Comparison of ENCODE assay signal across 21 cellular contexts in the genomic region with DNA sequence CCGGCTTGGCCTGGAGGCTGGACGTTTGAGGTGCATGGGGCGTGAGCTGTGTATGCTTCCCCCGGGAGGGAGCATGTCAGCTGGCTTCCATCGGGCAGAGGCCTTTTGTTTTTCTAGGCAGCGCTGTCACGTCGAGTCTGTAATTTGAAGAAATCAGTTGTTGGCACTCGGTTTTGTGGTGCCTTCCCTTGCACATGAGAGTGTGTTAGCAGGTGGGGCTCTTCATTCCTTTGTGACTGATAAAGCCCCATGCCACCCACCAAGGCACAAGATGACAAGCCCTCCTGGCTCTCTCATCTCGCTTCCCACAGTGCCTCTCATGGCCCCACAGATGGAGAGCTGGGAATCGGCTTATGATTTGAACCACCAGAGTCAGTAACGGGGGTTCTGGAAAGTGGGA.
A peak's percentile ranks its signal among the peaks of the same experiment; 100 is the strongest.
DNase-seq lines count a peak whose midpoint lies in the region; ATAC-seq and TF ChIP-seq lines count a peak whose summit lies in the region.
"Had no signal": no experiment of that assay in that cellular context is flagged by ENCODE, and none has a peak within 500 bp of the region (broad histone marks: within the 10 kb centered on the region; RNA-seq: fewer than 3 reads in every experiment).

No MANE protein-coding gene starts in this region.

- no peaks in the 10 kb centered on the region for H3K9me3 Mint-ChIP-seq in activated T-helper 1 cell treated with anti-CD3 and anti-CD28 coated beads, Interleukin-12 subunit alpha, Interleukin-12 subunit beta, Interleukin-2, Interleukin-4 antibody, amounts not matched to agents 30 ng/mL and 10 ng/mL and 1 ng/mL, durations not matched to agents 14 hours and 24 hours and 36 hours
- H3K9me3 Mint-ChIP-seq in endothelial cell (ENCODE audit: unreplicated experiment) = no peaks in the 10 kb centered on the region
- peaks cover 0 to 1% (median 0%) of the 10 kb centered on the region in 8 donors for H3K9me3 Mint-ChIP-seq in CD4-positive, alpha-beta memory T cell
- H3K9me3 Mint-ChIP-seq: CD8-positive, alpha-beta T cell had no signal

- ATAC-seq in Right ventricle myocardium inferior (no peak), right cardiac atrium (no peak)
- ATAC-seq: CD8-positive, alpha-beta T cell; GM12878 had no signal

- H3K4me3 Mint-ChIP-seq in activated T-helper 1 cell treated with anti-CD3 and anti-CD28 coated beads, Interleukin-12 subunit alpha, Interleukin-12 subunit beta, Interleukin-2, Interleukin-4 antibody, amounts not matched to agents 30 ng/mL and 10 ng/mL and 1 ng/mL, durations not matched to agents 14 hours and 24 hours and 36 hours = no peak overlapping the region
- no peak overlapping the region for H3K4me3 Mint-ChIP-seq in endothelial cell (ENCODE audit: unreplicated experiment)
- no peak overlapping the region for H3K4me3 Mint-ChIP-seq in CD4-positive, alpha-beta memory T cell
- H3K4me3 Mint-ChIP-seq: B cell; CD8-positive, alpha-beta T cell had no signal

- POLR2A ChIA-PET in CD4-positive, alpha-beta memory T cell (lab: Charles Lee; ENCODE audit: partially characterized antibody) = no interaction called here

- H3K23ac ChIP-seq in neuronal stem cell (ENCODE audit: low read depth, low read length, poor library complexity) = no peak overlapping the region

- H3K14ac ChIP-seq in neuronal stem cell (ENCODE audit: low read length) = no peak overlapping the region

- H3K27me3 ChIP-seq in right cardiac atrium (ENCODE audit: control insufficient read depth, insufficient read depth) (no peaks in the 10 kb centered on the region), neuronal stem cell (ENCODE audit: control insufficient read depth in 3 of 3, insufficient read depth in 3 of 3, low read depth in 1 of 3, low read length in 3 of 3) (no peaks in the 10 kb centered on the region)
- no peaks in the 10 kb centered on the region for H3K27me3 ChIP-seq in CD4-positive, alpha-beta memory T cell (ENCODE audit: insufficient read depth, low read length)

- no peak overlapping the region for H3K4me2 ChIP-seq in neuronal stem cell (ENCODE audit: insufficient read depth, low read length, poor library complexity, severe bottlenecking)
- H3K4me2 ChIP-seq: KMS-11 had no signal

- no peak for TF ChIP-seq CTCF in endothelial cell (IDR thresholded peaks at IDR 0.05; ENCODE audit: unreplicated experiment)

- no peak overlapping the region for H3K27ac ChIP-seq in right cardiac atrium (ENCODE audit: low read length)
- no peak overlapping the region for H3K27ac ChIP-seq in neuronal stem cell (replicated peaks; ENCODE audit: low read length)
- no peak overlapping the region for H3K27ac ChIP-seq in CD4-positive, alpha-beta memory T cell (ENCODE audit: low read depth, low read length)
- H3K27ac ChIP-seq: KMS-11 had no signal

- H2BK120ac ChIP-seq in neuronal stem cell (ENCODE audit: low read depth, low read length) = no peak overlapping the region

- H2AK5ac ChIP-seq in neuronal stem cell (ENCODE audit: low read depth, low read length) = no peak overlapping the region

- H3K4me3 ChIP-seq in right cardiac atrium (ENCODE audit: low read length) = no peak overlapping the region
- H3K4me3 ChIP-seq in neuronal stem cell (ENCODE audit: low read length in 2 of 2) = no peak overlapping the region
- no peak overlapping the region for H3K4me3 ChIP-seq in CD4-positive, alpha-beta memory T cell (ENCODE audit: low read length in 2 of 2)
- H3K4me3 ChIP-seq: GM12878 had no signal

- CTCF ChIA-PET in CD4-positive, alpha-beta memory T cell (lab: Charles Lee; ENCODE audit: partially characterized antibody) = no interaction called here

- WGBS in right cardiac atrium = 77% methylated on average over 12 of the region's 12 CpGs
- no CpG with 5 or more reads among the region's 12 CpGs for WGBS in neuronal stem cell (ENCODE audit: extremely low coverage in 2 of 2, insufficient read length in 2 of 2, insufficient replicate concordance in 1 of 2), 2 donors

- H3K27me3 Mint-ChIP-seq in activated T-helper 1 cell treated with anti-CD3 and anti-CD28 coated beads, Interleukin-12 subunit alpha, Interleukin-12 subunit beta, Interleukin-2, Interleukin-4 antibody, amounts not matched to agents 30 ng/mL and 10 ng/mL and 1 ng/mL, durations not matched to agents 14 hours and 24 hours and 36 hours (ENCODE audit: insufficient read depth) = no peaks in the 10 kb centered on the region
- H3K27me3 Mint-ChIP-seq in endothelial cell (ENCODE audit: unreplicated experiment) = peaks cover 13% of the 10 kb centered on the region
- no peaks in the 10 kb centered on the region for H3K27me3 Mint-ChIP-seq in CD4-positive, alpha-beta memory T cell
- H3K27me3 Mint-ChIP-seq: B cell had no signal

- peaks cover 7% of the 10 kb centered on the region for H3K4me1 Mint-ChIP-seq in activated T-helper 1 cell treated with anti-CD3 and anti-CD28 coated beads, Interleukin-12 subunit alpha, Interleukin-12 subunit beta, Interleukin-2, Interleukin-4 antibody, amounts not matched to agents 30 ng/mL and 10 ng/mL and 1 ng/mL, durations not matched to agents 14 hours and 24 hours and 36 hours (ENCODE audit: low read depth)
- H3K4me1 Mint-ChIP-seq in endothelial cell (ENCODE audit: unreplicated experiment) = peaks cover 6% of the 10 kb centered on the region
- peaks cover 3 to 12% (median 7%) of the 10 kb centered on the region in 4 donors for H3K4me1 Mint-ChIP-seq in CD4-positive, alpha-beta memory T cell

- H3K36me3 Mint-ChIP-seq in activated T-helper 1 cell treated with anti-CD3 and anti-CD28 coated beads, Interleukin-12 subunit alpha, Interleukin-12 subunit beta, Interleukin-2, Interleukin-4 antibody, amounts not matched to agents 30 ng/mL and 10 ng/mL and 1 ng/mL, durations not matched to agents 14 hours and 24 hours and 36 hours (ENCODE audit: low read depth) = peaks cover 3% of the 10 kb centered on the region
- peaks cover 16% of the 10 kb centered on the region for H3K36me3 Mint-ChIP-seq in endothelial cell (ENCODE audit: low read depth, unreplicated experiment)
- H3K36me3 Mint-ChIP-seq in CD4-positive, alpha-beta memory T cell = peaks cover 19 to 56% of the 10 kb centered on the region in 2 donors

- H4K91ac ChIP-seq in neuronal stem cell (ENCODE audit: low read depth, low read length, poor library complexity) = no peak overlapping the region

- peaks cover 2 to 24% of the 10 kb centered on the region in 2 donors for H3K36me3 ChIP-seq in neuronal stem cell (replicated peaks in 1 of 2; ENCODE audit: control insufficient read depth in 2 of 2, insufficient read depth in 2 of 2, low read length in 2 of 2)
- peaks cover 6% of the 10 kb centered on the region for H3K36me3 ChIP-seq in CD4-positive, alpha-beta memory T cell (ENCODE audit: insufficient read depth, low read length)

- H4K8ac ChIP-seq in neuronal stem cell (ENCODE audit: low read depth, low read length) = no peak overlapping the region

- no peak overlapping the region for H2BK15ac ChIP-seq in neuronal stem cell (ENCODE audit: low read length)

- peaks cover 8% of the 10 kb centered on the region for H3K79me1 ChIP-seq in neuronal stem cell (ENCODE audit: low read depth, low read length)

- H3K4me1 ChIP-seq in right cardiac atrium (ENCODE audit: control insufficient read depth, insufficient read depth, low read length) (no peaks in the 10 kb centered on the region), neuronal stem cell (ENCODE audit: control insufficient read depth in 2 of 2, insufficient read depth in 1 of 2, low read depth in 1 of 2, low read length in 2 of 2) (peaks cover 2 to 11% of the 10 kb centered on the region in 2 donors)
- no peaks in the 10 kb centered on the region for H3K4me1 ChIP-seq in CD4-positive, alpha-beta memory T cell (ENCODE audit: insufficient read depth, low read length)

- H3K18ac ChIP-seq in neuronal stem cell (ENCODE audit: low read length) = no peak overlapping the region

- peak; percentile 34 for DNase-seq in Right ventricle myocardium inferior (ENCODE audit: missing footprints)
- DNase-seq in right cardiac atrium = no peak
- no peak for DNase-seq in activated T-helper 1 cell treated with anti-CD3 and anti-CD28 coated beads, Interleukin-12 subunit alpha, Interleukin-12 subunit beta, Interleukin-2, Interleukin-4 antibody, amounts not matched to agents 30 ng/mL and 10 ng/mL and 1 ng/mL, durations not matched to agents 14 hours and 24 hours and 36 hours (ENCODE audit: low spot score)
- DNase-seq in neuronal stem cell (ENCODE audit: low spot score) = no peak
- no peak for DNase-seq in kidney tubule cell (ENCODE audit: low spot score)
- DNase-seq in effector CD8-positive, alpha-beta T cell (lab: John Stamatoyannopoulos, UW) = no peak
- no peak for DNase-seq in endothelial cell (ENCODE audit: low spot score)
- DNase-seq in CD4-positive, alpha-beta memory T cell = no peak
- DNase-seq: 8988T; Calu3; CD8-positive, alpha-beta T cell; DMS53; EL; HCEC 1CT; NCI-H187; NCI-H2227 treated with DMSO at 0.1 percent for 48 hours; NCI-H82; SIG-M5 had no signal

- H3K9me3 ChIP-seq in right cardiac atrium (ENCODE audit: control insufficient read depth, low read length) (no peaks in the 10 kb centered on the region), neuronal stem cell (replicated peaks in 1 of 2; ENCODE audit: control insufficient read depth in 2 of 2, insufficient read depth in 1 of 2, low read depth in 1 of 2, low read length in 2 of 2) (no peaks in the 10 kb centered on the region)
- H3K9me3 ChIP-seq in CD4-positive, alpha-beta memory T cell (ENCODE audit: control insufficient read depth in 1 of 2, low read length in 2 of 2) = no peaks in the 10 kb centered on the region

- no peak overlapping the region for H3K4ac ChIP-seq in neuronal stem cell (ENCODE audit: low read length)

- no peak overlapping the region for H2AFZ ChIP-seq in neuronal stem cell (ENCODE audit: low read length)

- intact Hi-C loops in Right ventricle myocardium inferior (cut with DNase I) = no loop called here
- intact Hi-C loops in right cardiac atrium (cut with DNase I) = no loop called here
- intact Hi-C loops in activated T-helper 1 cell treated with anti-CD3 and anti-CD28 coated beads, Interleukin-12 subunit alpha, Interleukin-12 subunit beta, Interleukin-2, Interleukin-4 antibody, amounts not matched to agents 30 ng/mL and 10 ng/mL and 1 ng/mL, durations not matched to agents 14 hours and 24 hours and 36 hours (cut with micrococcal nuclease) = no loop called here
- intact Hi-C loops in CD4-positive, alpha-beta memory T cell (cut with micrococcal nuclease) = no loop called here

- peak overlapping the region; percentile 65 for H3K27ac Mint-ChIP-seq in activated T-helper 1 cell treated with anti-CD3 and anti-CD28 coated beads, Interleukin-12 subunit alpha, Interleukin-12 subunit beta, Interleukin-2, Interleukin-4 antibody, amounts not matched to agents 30 ng/mL and 10 ng/mL and 1 ng/mL, durations not matched to agents 14 hours and 24 hours and 36 hours
- no peak overlapping the region for H3K27ac Mint-ChIP-seq in endothelial cell (ENCODE audit: unreplicated experiment)
- H3K27ac Mint-ChIP-seq in CD4-positive, alpha-beta memory T cell = peak overlapping the region in 1 of 7 donors; percentile 29
- H3K27ac Mint-ChIP-seq: B cell; CD8-positive, alpha-beta T cell had no signal

- H3K9ac ChIP-seq in neuronal stem cell (ENCODE audit: low read depth, low read length, poor library complexity) = peak overlapping the region; percentile 44
- H3K9ac ChIP-seq: KMS-11 had no signal

- no peak overlapping the region for H2BK12ac ChIP-seq in neuronal stem cell (ENCODE audit: low read length)

- H2BK5ac ChIP-seq in neuronal stem cell (ENCODE audit: low read length) = no peak overlapping the region
